Comparison of ENCODE assay signal across 1 cellular context in genomic region chr14:49796025-49796424, GRCh38.
TF ChIP-seq lines count a peak whose summit lies in the region.

No MANE protein-coding gene starts in this region.

TF ChIP-seq in A549, 52 proteins besides CTCF, POLR2A, EP300 and RAD21 (continued from another document):
- TF ChIP-seq NPAS2 (CRISPR knock-in tag; IDR thresholded peaks at IDR 0.05; ENCODE audit: borderline replicate concordance) (no peak), MAX (IDR thresholded peaks at IDR 0.05) (no peak), HMGXB4 (CRISPR knock-in tag; IDR thresholded peaks at IDR 0.05; ENCODE audit: borderline replicate concordance) (no peak)
- TF ChIP-seq, protein P1, sequence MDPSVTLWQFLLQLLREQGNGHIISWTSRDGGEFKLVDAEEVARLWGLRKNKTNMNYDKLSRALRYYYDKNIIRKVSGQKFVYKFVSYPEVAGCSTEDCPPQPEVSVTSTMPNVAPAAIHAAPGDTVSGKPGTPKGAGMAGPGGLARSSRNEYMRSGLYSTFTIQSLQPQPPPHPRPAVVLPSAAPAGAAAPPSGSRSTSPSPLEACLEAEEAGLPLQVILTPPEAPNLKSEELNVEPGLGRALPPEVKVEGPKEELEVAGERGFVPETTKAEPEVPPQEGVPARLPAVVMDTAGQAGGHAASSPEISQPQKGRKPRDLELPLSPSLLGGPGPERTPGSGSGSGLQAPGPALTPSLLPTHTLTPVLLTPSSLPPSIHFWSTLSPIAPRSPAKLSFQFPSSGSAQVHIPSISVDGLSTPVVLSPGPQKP (IDR thresholded peaks at IDR 0.05; ENCODE audit: low read depth, low read length), result no peak
